ENCODE assay signal across 20 cellular contexts in the genomic region with DNA sequence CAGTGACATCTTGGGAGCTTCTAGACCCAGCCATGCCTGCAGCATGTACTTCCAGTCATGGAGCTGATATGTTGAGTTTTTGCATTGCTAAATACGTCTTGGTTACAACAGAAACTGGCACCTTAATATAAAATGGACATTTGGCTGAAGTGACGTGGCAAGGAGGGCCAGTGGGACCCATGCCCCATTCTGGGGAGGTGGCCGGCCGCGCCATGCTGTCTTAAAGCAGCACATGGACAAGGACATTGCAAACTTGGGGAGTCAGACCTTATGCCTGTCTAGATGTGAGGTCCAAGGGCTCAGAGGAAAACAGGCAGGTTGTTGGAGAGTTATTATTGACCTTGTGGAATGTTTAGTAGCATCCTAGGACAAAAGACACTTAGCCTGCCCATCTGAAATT.
"Had no signal": no experiment of that assay in that cellular context is flagged by ENCODE, and none has a peak within 500 bp of the region (broad histone marks: within the 10 kb centered on the region; RNA-seq: fewer than 3 reads in every experiment).

No MANE protein-coding gene starts in this region.

- DNase-seq: stimulated activated CD4-positive, alpha-beta T cell treated with anti-CD3 and anti-CD28 coated beads, Interleukin-2, amount 100 ng/mL, for 48 hours; stimulated activated CD4-positive, alpha-beta T cell treated with anti-CD3 and anti-CD28 coated beads, Interleukin-4, amount 100 ng/mL, for 1 hour; stimulated activated CD4-positive, alpha-beta T cell treated with anti-CD3 and anti-CD28 coated beads, Interleukin-4, amount 100 ng/mL, for 24 hours; stimulated activated CD4-positive, alpha-beta T cell treated with anti-CD3 and anti-CD28 coated beads, Interleukin-4, amount 100 ng/mL, for 4 hours; stimulated activated CD8-positive, alpha-beta memory T cell treated with anti-CD3 and anti-CD28 coated beads, Interleukin-4, amount 100 ng/mL, for 48 hours; stimulated activated naive B cell treated with anti-CD40 and anti-IgM and Interleukin-4, amounts not matched to agents 10 μg/mL and 1 μg/mL and 100 μg/mL, for 72 hours; stimulated activated naive CD4-positive, alpha-beta T cell; stimulated activated naive CD4-positive, alpha-beta T cell treated with Interleukin-2 at 50 U/mL for 16 hours; stimulated activated naive CD8-positive, alpha-beta T cell treated with anti-CD3 and anti-CD28 coated beads, Interleukin-15, amount 100 ng/mL, for 72 hours; stimulated activated naive CD8-positive, alpha-beta T cell treated with anti-CD3 and anti-CD28 coated beads, Interleukin-15, Interleukin-2, amounts not matched to agents 100 U/mL and 50 U/mL, for 24 hours; stomach; substantia nigra; testis; thyroid gland; tibial artery; transverse colon; trophoblast cell; upper lobe of right lung; uterus had no signal

- FAIRE-seq: urothelium cell line had no signal
